In the genomic region with DNA sequence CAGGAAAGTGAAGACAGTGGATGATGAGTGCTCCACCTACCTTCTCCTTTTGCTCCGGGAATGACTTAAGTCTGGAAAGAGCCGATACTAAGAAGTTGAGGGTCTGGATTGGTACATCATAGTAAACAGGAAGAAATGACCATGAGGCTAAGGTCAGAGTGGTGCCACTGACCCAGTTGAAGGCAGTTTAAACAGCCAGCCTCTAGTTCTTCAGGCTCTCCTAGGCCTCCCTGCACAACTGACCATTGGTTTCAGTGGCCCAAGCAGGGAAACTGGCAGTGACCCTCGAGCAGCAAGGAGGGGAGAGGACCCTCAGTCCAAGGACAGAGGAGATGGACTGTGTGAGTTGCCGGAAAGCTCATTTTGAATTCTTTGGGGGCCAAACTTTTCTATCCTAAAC, we compare ENCODE assay signal across 19 cellular contexts.
DNase-seq lines count a peak whose midpoint lies in the region; ATAC-seq and TF ChIP-seq lines count a peak whose summit lies in the region.
"Had no signal": no experiment of that assay in that cellular context is flagged by ENCODE, and none has a peak within 500 bp of the region (broad histone marks: within the 10 kb centered on the region; RNA-seq: fewer than 3 reads in every experiment).

No MANE protein-coding gene starts in this region.

- ATAC-seq in T-cell (replicated peaks in 1 of 4) (no peak), aorta (ENCODE audit: low FRiP score) (no peak)

- no peaks in the 10 kb centered on the region for H3K27me3 ChIP-seq in ACC112 (ENCODE audit: insufficient read depth, low read length)
- H3K27me3 ChIP-seq in neural progenitor cell, result no peaks in the 10 kb centered on the region
- no peaks in the 10 kb centered on the region for H3K27me3 ChIP-seq in aorta (ENCODE audit: control insufficient read depth in 1 of 2, insufficient read depth in 2 of 2, low read length in 1 of 2)
- H3K27me3 ChIP-seq: thyroid gland had no signal

- H2AFZ ChIP-seq in ACC112 (ENCODE audit: low read length, unreplicated experiment) (no peak overlapping the region), neural progenitor cell (replicated peaks) (no peak overlapping the region)
- H2AFZ ChIP-seq: parathyroid adenoma had no signal

- H3F3A ChIP-seq in neural progenitor cell (ENCODE audit: low read depth), result peaks cover 16% of the 10 kb centered on the region

- no peaks in the 10 kb centered on the region for H3K9me3 ChIP-seq in neural progenitor cell (ENCODE audit: low read depth)
- H3K9me3 ChIP-seq in aorta (ENCODE audit: control insufficient read depth, low read length), result no peaks in the 10 kb centered on the region
- H3K9me3 ChIP-seq: thyroid gland had no signal

- H4K20me1 ChIP-seq in neural progenitor cell (ENCODE audit: low read depth), result peaks cover 67% of the 10 kb centered on the region

- H3K36me3 Mint-ChIP-seq in T-cell (peaks cover 20% of the 10 kb centered on the region), neural progenitor cell (peaks cover 10% of the 10 kb centered on the region)

- H3K79me2 ChIP-seq in ACC112 (ENCODE audit: control insufficient read depth, insufficient read depth, low read length, unreplicated experiment) (peaks cover 98% of the 10 kb centered on the region), neural progenitor cell (ENCODE audit: low read depth) (peaks cover 100% of the 10 kb centered on the region)

- H3K36me3 ChIP-seq in ACC112 (ENCODE audit: insufficient read depth, low read length), result 0 out of 2 replicates have a peak, but pooled peaks cover 3% of the 10 kb centered on the region
- H3K36me3 ChIP-seq in neural progenitor cell, result no peaks in the 10 kb centered on the region
- no peaks in the 10 kb centered on the region for H3K36me3 ChIP-seq in aorta (ENCODE audit: control insufficient read depth in 1 of 2, insufficient read depth in 2 of 2, low read length in 1 of 2)
- H3K36me3 ChIP-seq: thyroid gland had no signal

- H3K4me3 ChIP-seq in ACC112 (ENCODE audit: low read depth, low read length) (no peak overlapping the region), fibroblast of mammary gland (ENCODE audit: control insufficient read depth, low read depth, low read length) (no peak overlapping the region), neural progenitor cell (no peak overlapping the region), aorta (ENCODE audit: low read length in 2 of 2) (no peak overlapping the region)
- H3K4me3 ChIP-seq: thyroid gland had no signal

- POLR2A ChIA-PET in T-cell (lab: Charles Lee), result no interaction called here

- H3K27ac ChIP-seq in ACC112 (ENCODE audit: low read depth, low read length) (peak overlapping the region; percentile 38; the same call in 1 of the 2 replicates), neural progenitor cell (no peak overlapping the region), aorta (ENCODE audit: low read depth in 1 of 2, low read length in 2 of 2) (no peak overlapping the region)
- H3K27ac ChIP-seq: parathyroid adenoma, thyroid gland had no signal

- no peak overlapping the region for H3K4me3 Mint-ChIP-seq in T-cell
- no peak overlapping the region for H3K4me3 Mint-ChIP-seq in neural progenitor cell
- H3K4me3 Mint-ChIP-seq: activated T-helper 1 cell treated with anti-CD3 and anti-CD28 coated beads, Interleukin-12 subunit alpha, Interleukin-12 subunit beta, Interleukin-2, Interleukin-4 antibody, amounts not matched to agents 30 ng/mL and 10 ng/mL and 1 ng/mL, durations not matched to agents 14 hours and 24 hours and 36 hours had no signal

- H3K27me3 Mint-ChIP-seq in T-cell (no peaks in the 10 kb centered on the region), neural progenitor cell (ENCODE audit: insufficient read depth, low read depth) (no peaks in the 10 kb centered on the region)

- CTCF ChIA-PET in T-cell (lab: Charles Lee), result interaction anchor here (0.7 to 1.1 kb wide), 3 partner anchors 12 to 1141 kb away, joined by 3 read pairs; no protein-coding TSS in a partner anchor

- H3K4me2 ChIP-seq in neural progenitor cell, result no peak overlapping the region

- peaks cover 87% of the 10 kb centered on the region for H3K4me1 ChIP-seq in ACC112 (ENCODE audit: control insufficient read depth, insufficient read depth, low read length, unreplicated experiment)
- peaks cover 47% of the 10 kb centered on the region for H3K4me1 ChIP-seq in neural progenitor cell
- H3K4me1 ChIP-seq in aorta (ENCODE audit: control insufficient read depth in 1 of 2, insufficient read depth in 2 of 2, low read length in 2 of 2), result peaks cover 0 to 2% of the 10 kb centered on the region in 2 donors

- H3K9me3 Mint-ChIP-seq in T-cell (no peaks in the 10 kb centered on the region), neural progenitor cell (peaks cover 2% of the 10 kb centered on the region)
- H3K9me3 Mint-ChIP-seq: activated T-helper 1 cell treated with anti-CD3 and anti-CD28 coated beads, Interleukin-12 subunit alpha, Interleukin-12 subunit beta, Interleukin-2, Interleukin-4 antibody, amounts not matched to agents 30 ng/mL and 10 ng/mL and 1 ng/mL, durations not matched to agents 14 hours and 24 hours and 36 hours had no signal

- intact Hi-C loops in aorta (cut with DNase I), result loop anchor here in 1 of 2 donors (10.0 kb wide), 1 partner anchor 52 kb away; no protein-coding TSS in a partner anchor

- H3K4me1 Mint-ChIP-seq in T-cell (peaks cover 91 to 93% (median 93%) of the 10 kb centered on the region in 3 donors), neural progenitor cell (peaks cover 39% of the 10 kb centered on the region)

- DNase-seq in T-cell (no peak), fibroblast of mammary gland (ENCODE audit: low read depth) (peak; percentile 28), neural progenitor cell (ENCODE audit: low spot score) (no peak), NCI-H1436 (lab: John Stamatoyannopoulos, UW) (no peak), aorta (no peak), NCI-H748 (lab: John Stamatoyannopoulos, UW; ENCODE audit: unreplicated experiment) (no peak)
- no peak for DNase-seq in activated CD4-positive, alpha-beta T cell treated with anti-CD3 and anti-CD28 coated beads, Interleukin-2, amount 50 U/mL, for 4 hours
- DNase-seq: activated CD4-positive, CD25-positive, alpha-beta regulatory T cell treated with anti-CD3 and anti-CD28 coated beads, Interleukin-2, amount 50 U/mL, for 72 hours; DMS79 treated with DMSO at 0.1 percent for 48 hours; foreskin melanocyte; left cardiac atrium; NCI-H2171; NCI-H748 treated with DMSO at 0.1 percent for 48 hours; SIG-M5; stimulated activated CD8-positive, alpha-beta memory T cell treated with anti-CD3 and anti-CD28 coated beads, Interleukin-4, amount 100 ng/mL, for 48 hours; thyroid gland had no signal

- no peak overlapping the region for H3K9ac ChIP-seq in neural progenitor cell
- H3K9ac ChIP-seq: parathyroid adenoma had no signal

- H3K27ac Mint-ChIP-seq in T-cell (peak overlapping the region; percentile 64 to 66), neural progenitor cell (peak overlapping the region; percentile 34)
- H3K27ac Mint-ChIP-seq: activated T-helper 1 cell treated with anti-CD3 and anti-CD28 coated beads, Interleukin-12 subunit alpha, Interleukin-12 subunit beta, Interleukin-2, Interleukin-4 antibody, amounts not matched to agents 30 ng/mL and 10 ng/mL and 1 ng/mL, durations not matched to agents 14 hours and 24 hours and 36 hours had no signal

- TF ChIP-seq CTCF in fibroblast of mammary gland (conservative IDR thresholded peaks at IDR 0.05; ENCODE audit: control insufficient read depth, insufficient read depth, low read depth, low read length) (no peak), neural progenitor cell (IDR thresholded peaks at IDR 0.05) (no peak)

- 82% methylated on average over 4 of the region's 4 CpGs for WGBS in aorta, 2 donors
